In the genomic region with DNA sequence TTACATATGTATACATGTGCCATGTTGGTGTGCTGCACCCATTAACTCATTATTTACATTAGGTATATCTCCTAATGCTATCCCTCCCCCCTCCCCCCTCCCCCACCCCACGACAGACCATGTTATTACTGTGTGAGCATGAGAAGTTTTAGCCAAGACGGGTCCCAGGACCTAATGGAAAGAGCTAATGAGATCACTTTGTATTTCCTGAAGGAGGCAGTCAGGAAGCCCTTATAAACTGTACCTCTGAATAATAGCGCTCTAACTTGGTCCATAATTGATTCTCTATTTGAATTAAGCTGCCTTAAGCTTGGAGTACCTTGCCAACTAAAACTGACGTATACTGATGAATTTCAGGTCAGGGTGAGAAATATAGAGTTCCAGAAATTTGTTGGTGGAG, we compare ENCODE assay signal across 1 cellular context.
TF ChIP-seq lines count a peak whose summit lies in the region.

No MANE protein-coding gene starts in this region.

TF ChIP-seq in IMR-90, 13 proteins besides CTCF, POLR2A, EP300 and RAD21:
- TF ChIP-seq SMC3 (IDR thresholded peaks at IDR 0.05; ENCODE audit: low read depth, low read length) (no peak), RFX5 (IDR thresholded peaks at IDR 0.05; ENCODE audit: low read depth, low read length) (no peak), MAZ (IDR thresholded peaks at IDR 0.05; ENCODE audit: borderline replicate concordance, low read depth, low read length) (no peak), RCOR1 (IDR thresholded peaks at IDR 0.05; ENCODE audit: insufficient replicate concordance, low read length) (no peak), CEBPB (IDR thresholded peaks at IDR 0.05; ENCODE audit: low read depth, low read length) (no peak), FOS (IDR thresholded peaks at IDR 0.05; ENCODE audit: low read depth, low read length) (no peak), MAFK (IDR thresholded peaks at IDR 0.05; ENCODE audit: low read depth, low read length) (no peak), CHD1 (IDR thresholded peaks at IDR 0.05; ENCODE audit: low read depth, low read length) (no peak)
- TF ChIP-seq, protein P1, sequence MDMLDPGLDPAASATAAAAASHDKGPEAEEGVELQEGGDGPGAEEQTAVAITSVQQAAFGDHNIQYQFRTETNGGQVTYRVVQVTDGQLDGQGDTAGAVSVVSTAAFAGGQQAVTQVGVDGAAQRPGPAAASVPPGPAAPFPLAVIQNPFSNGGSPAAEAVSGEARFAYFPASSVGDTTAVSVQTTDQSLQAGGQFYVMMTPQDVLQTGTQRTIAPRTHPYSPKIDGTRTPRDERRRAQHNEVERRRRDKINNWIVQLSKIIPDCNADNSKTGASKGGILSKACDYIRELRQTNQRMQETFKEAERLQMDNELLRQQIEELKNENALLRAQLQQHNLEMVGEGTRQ (IDR thresholded peaks at IDR 0.05; ENCODE audit: low read depth, low read length) = no peak
- TF ChIP-seq, protein P2, sequence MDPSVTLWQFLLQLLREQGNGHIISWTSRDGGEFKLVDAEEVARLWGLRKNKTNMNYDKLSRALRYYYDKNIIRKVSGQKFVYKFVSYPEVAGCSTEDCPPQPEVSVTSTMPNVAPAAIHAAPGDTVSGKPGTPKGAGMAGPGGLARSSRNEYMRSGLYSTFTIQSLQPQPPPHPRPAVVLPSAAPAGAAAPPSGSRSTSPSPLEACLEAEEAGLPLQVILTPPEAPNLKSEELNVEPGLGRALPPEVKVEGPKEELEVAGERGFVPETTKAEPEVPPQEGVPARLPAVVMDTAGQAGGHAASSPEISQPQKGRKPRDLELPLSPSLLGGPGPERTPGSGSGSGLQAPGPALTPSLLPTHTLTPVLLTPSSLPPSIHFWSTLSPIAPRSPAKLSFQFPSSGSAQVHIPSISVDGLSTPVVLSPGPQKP (IDR thresholded peaks at IDR 0.05; ENCODE audit: borderline replicate concordance, low read depth, low read length) = no peak
